In the genomic region with DNA sequence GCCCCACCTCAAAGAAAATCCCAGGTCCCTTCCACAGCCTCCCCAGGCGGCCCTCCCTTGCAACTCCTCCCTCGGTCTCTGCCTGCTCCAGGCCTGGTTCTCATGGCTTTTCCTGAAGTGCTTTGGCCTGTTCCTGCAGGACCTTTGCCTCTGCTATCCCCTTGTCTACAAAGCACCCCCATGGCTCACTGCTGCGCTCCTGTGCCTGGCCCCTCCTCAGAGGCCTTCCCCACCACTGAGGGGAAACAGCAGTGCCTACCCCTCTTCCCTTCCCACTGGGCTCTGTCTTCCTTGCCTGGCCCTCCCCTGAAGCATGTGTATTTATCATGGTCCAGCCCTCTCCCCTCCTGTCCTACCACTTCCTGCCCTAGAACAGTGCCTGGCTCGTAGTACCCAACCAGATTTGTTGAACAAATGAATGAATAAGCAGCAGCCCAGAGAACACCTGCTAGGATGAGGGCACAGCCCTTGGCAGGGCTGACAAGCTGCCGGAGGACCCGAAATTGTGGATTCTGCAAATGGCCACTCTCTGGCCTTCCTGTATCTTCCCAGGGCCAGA, we compare ENCODE assay signal across 31 cellular contexts.
DNase-seq lines count a peak whose midpoint lies in the region; ATAC-seq, FAIRE-seq and TF ChIP-seq lines count a peak whose summit lies in the region.
"Had no signal": no experiment of that assay in that cellular context is flagged by ENCODE, and none has a peak within 500 bp of the region (broad histone marks: within the 10 kb centered on the region; RNA-seq: fewer than 3 reads in every experiment).

No MANE protein-coding gene starts in this region.

- H3K27me3 ChIP-seq in mesenchymal stem cell (ENCODE audit: control insufficient read depth in 1 of 2, insufficient read depth in 1 of 2, low read length in 2 of 2), result no peaks in the 10 kb centered on the region
- H3K27me3 ChIP-seq: hepatocyte, stomach had no signal

- H2BK5ac ChIP-seq in mesenchymal stem cell (ENCODE audit: low read depth, low read length, poor library complexity, severe bottlenecking), result no peak overlapping the region

- CTCF ChIA-PET in activated naive CD4-positive, alpha-beta T cell treated with anti-CD3 and anti-CD28 coated beads for 36 hours (lab: Charles Lee), result no interaction called here
- CTCF ChIA-PET in activated CD4-positive, alpha-beta T cell treated with anti-CD3 and anti-CD28 coated beads for 36 hours (lab: Charles Lee), result no interaction called here

- no peak for TF ChIP-seq CTCF in brain (conservative IDR thresholded peaks at IDR 0.05)

- peaks cover 7% of the 10 kb centered on the region for H3K4me1 Mint-ChIP-seq in activated naive CD4-positive, alpha-beta T cell treated with anti-CD3 and anti-CD28 coated beads for 36 hours (ENCODE audit: low read depth)
- H3K4me1 Mint-ChIP-seq in brain, result peaks cover 70% of the 10 kb centered on the region
- peaks cover 4% of the 10 kb centered on the region for H3K4me1 Mint-ChIP-seq in activated CD4-positive, alpha-beta T cell treated with anti-CD3 and anti-CD28 coated beads for 36 hours

- no peak for TF ChIP-seq POLR2A in H54 (IDR thresholded peaks at IDR 0.05; ENCODE audit: low read depth, low read length)

- H3K27ac Mint-ChIP-seq in activated naive CD4-positive, alpha-beta T cell treated with anti-CD3 and anti-CD28 coated beads, Interleukin-2, amount 50 U/mL, for 72 hours, result peak overlapping the region; percentile 30 to 63
- H3K27ac Mint-ChIP-seq in activated naive CD4-positive, alpha-beta T cell treated with anti-CD3 and anti-CD28 coated beads for 36 hours, result no peak overlapping the region
- H3K27ac Mint-ChIP-seq in brain, result peak overlapping the region; percentile 75 to 96 (median 87)
- no peak overlapping the region for H3K27ac Mint-ChIP-seq in activated CD4-positive, alpha-beta T cell treated with anti-CD3 and anti-CD28 coated beads for 36 hours
- H3K27ac Mint-ChIP-seq: activated CD8-positive, alpha-beta memory T cell treated with anti-CD3 and anti-CD28 coated beads, Interleukin-2, amount 10 ng/mL, durations not matched to agents 7 days and 5 days; activated naive CD8-positive, alpha-beta T cell treated with anti-CD3 and anti-CD28 coated beads, Interleukin-2, amount 50 U/mL, for 24 hours had no signal

- no peak for ATAC-seq in activated naive CD4-positive, alpha-beta T cell treated with anti-CD3 and anti-CD28 coated beads, Interleukin-2, amount 50 U/mL, for 72 hours
- no peak for ATAC-seq in activated CD4-positive, alpha-beta T cell treated with anti-CD3 and anti-CD28 coated beads for 36 hours
- no peak for ATAC-seq in HG02852 (IDR thresholded peaks at IDR 0.05; ENCODE audit: unreplicated experiment)
- ATAC-seq: activated CD8-positive, alpha-beta memory T cell treated with anti-CD3 and anti-CD28 coated beads, Interleukin-2, amount 10 ng/mL, durations not matched to agents 7 days and 5 days; activated naive CD8-positive, alpha-beta T cell treated with anti-CD3 and anti-CD28 coated beads, Interleukin-2, amount 50 U/mL, for 24 hours; left ventricle myocardium superior had no signal

- H3K27ac ChIP-seq in mesenchymal stem cell (ENCODE audit: low read length, poor library complexity, severe bottlenecking), result peak overlapping the region; percentile 77
- H3K27ac ChIP-seq: GM23248, hepatocyte, stomach had no signal

- H3K18ac ChIP-seq in mesenchymal stem cell (ENCODE audit: low read depth in 1 of 2, low read length in 2 of 2), result no peak overlapping the region

- no peak overlapping the region for H3K4ac ChIP-seq in mesenchymal stem cell (ENCODE audit: low read depth in 1 of 2, low read length in 2 of 2)

- intact Hi-C loops in activated naive CD4-positive, alpha-beta T cell treated with anti-CD3 and anti-CD28 coated beads for 36 hours (cut with micrococcal nuclease), result no loop called here
- intact Hi-C loops in activated CD4-positive, alpha-beta T cell treated with anti-CD3 and anti-CD28 coated beads for 36 hours (cut with DNase I, micrococcal nuclease), result no loop called here

- peaks cover 2% of the 10 kb centered on the region for H3K9me3 ChIP-seq in mesenchymal stem cell (ENCODE audit: control insufficient read depth, low read length)
- H3K9me3 ChIP-seq: SK-N-SH, stomach had no signal

- H3K14ac ChIP-seq in mesenchymal stem cell (ENCODE audit: low read length in 2 of 2), result no peak overlapping the region

- no peak overlapping the region for H2AFZ ChIP-seq in mesenchymal stem cell (ENCODE audit: low read depth, low read length)
- H2AFZ ChIP-seq: GM23248, hepatocyte had no signal

- H3K9ac ChIP-seq in mesenchymal stem cell (ENCODE audit: low read length), result no peak overlapping the region
- H3K9ac ChIP-seq: GM23248, SK-N-SH had no signal

- no peak overlapping the region for H3K4me3 Mint-ChIP-seq in activated naive CD4-positive, alpha-beta T cell treated with anti-CD3 and anti-CD28 coated beads for 36 hours
- no peak overlapping the region for H3K4me3 Mint-ChIP-seq in brain
- H3K4me3 Mint-ChIP-seq in activated CD4-positive, alpha-beta T cell treated with anti-CD3 and anti-CD28 coated beads for 36 hours, result no peak overlapping the region
- H3K4me3 Mint-ChIP-seq: activated CD8-positive, alpha-beta memory T cell treated with anti-CD3 and anti-CD28 coated beads, Interleukin-2, amount 10 ng/mL, durations not matched to agents 7 days and 5 days; activated naive CD8-positive, alpha-beta T cell treated with anti-CD3 and anti-CD28 coated beads, Interleukin-2, amount 50 U/mL, for 24 hours had no signal

- H3K4me1 ChIP-seq in mesenchymal stem cell (ENCODE audit: control insufficient read depth, insufficient read depth, low read depth, low read length), result peaks cover 51% of the 10 kb centered on the region

- POLR2A ChIA-PET in activated CD4-positive, alpha-beta T cell treated with anti-CD3 and anti-CD28 coated beads for 36 hours (lab: Charles Lee), result no interaction called here

- no peak overlapping the region for H2BK120ac ChIP-seq in mesenchymal stem cell (ENCODE audit: low read depth, low read length)

- no peak for DNase-seq in activated naive CD4-positive, alpha-beta T cell treated with anti-CD3 and anti-CD28 coated beads, Interleukin-2, amount 50 U/mL, for 72 hours (ENCODE audit: low spot score in 2 of 2)
- DNase-seq in activated naive CD4-positive, alpha-beta T cell treated with anti-CD3 and anti-CD28 coated beads for 36 hours, result no peak
- no peak for DNase-seq in mesenchymal stem cell
- no peak for DNase-seq in activated CD4-positive, alpha-beta T cell treated with anti-CD3 and anti-CD28 coated beads for 36 hours
- no peak for DNase-seq in H54 (ENCODE audit: insufficient read length, low spot score)
- no peak for DNase-seq in effector CD8-positive, alpha-beta T cell (lab: John Stamatoyannopoulos, UW)
- DNase-seq: activated CD4-positive, alpha-beta T cell treated with anti-CD3 and anti-CD28 coated beads for 48 hours; activated CD8-positive, alpha-beta memory T cell treated with anti-CD3 and anti-CD28 coated beads, Interleukin-2, amount 10 ng/mL, durations not matched to agents 7 days and 5 days; activated naive CD8-positive, alpha-beta T cell treated with anti-CD3 and anti-CD28 coated beads, Interleukin-2, amount 50 U/mL, for 24 hours; AML-193; cerebellar nuclear complex; DMS53; effector memory CD4-positive, alpha-beta T cell; foreskin melanocyte; GDM1; GM23248; left ventricle myocardium superior; NCI-H1105; NCI-H2029; NCI-H2227 treated with DMSO at 0.1 percent for 48 hours; NCI-H748 treated with DMSO at 0.1 percent for 48 hours; SK-N-SH; stimulated activated CD4-positive, alpha-beta T cell treated with anti-CD3 and anti-CD28 coated beads, Interleukin-15, amount 100 ng/mL, for 24 hours; T-helper 2 cell; trophoblast cell had no signal

- H2BK15ac ChIP-seq in mesenchymal stem cell (ENCODE audit: low read depth, poor library complexity, severe bottlenecking), result no peak overlapping the region

- H4K8ac ChIP-seq in mesenchymal stem cell (ENCODE audit: low read length), result no peak overlapping the region

- H4K91ac ChIP-seq in mesenchymal stem cell (ENCODE audit: low read length), result no peak overlapping the region

- peaks cover 22 to 23% of the 10 kb centered on the region in 2 experiments for H3K36me3 ChIP-seq in mesenchymal stem cell (ENCODE audit: control insufficient read depth in 1 of 2, insufficient read depth in 2 of 2, low read depth in 1 of 2, low read length in 2 of 2)

- H3K4me2 ChIP-seq in mesenchymal stem cell (ENCODE audit: low read length, poor library complexity, severe bottlenecking), result no peak overlapping the region
- H3K4me2 ChIP-seq: hepatocyte, SK-N-SH had no signal

- FAIRE-seq in H54 (lab: Jason Lieb, UNC), result no peak
- FAIRE-seq: A204.1 had no signal

- H3K27me3 Mint-ChIP-seq in activated naive CD4-positive, alpha-beta T cell treated with anti-CD3 and anti-CD28 coated beads for 36 hours (ENCODE audit: low read depth), result no peaks in the 10 kb centered on the region
- H3K27me3 Mint-ChIP-seq in brain, result peaks cover 3% of the 10 kb centered on the region
- no peaks in the 10 kb centered on the region for H3K27me3 Mint-ChIP-seq in activated CD4-positive, alpha-beta T cell treated with anti-CD3 and anti-CD28 coated beads for 36 hours
- H3K27me3 Mint-ChIP-seq: activated CD8-positive, alpha-beta memory T cell treated with anti-CD3 and anti-CD28 coated beads, Interleukin-2, amount 10 ng/mL, durations not matched to agents 7 days and 5 days; activated naive CD8-positive, alpha-beta T cell treated with anti-CD3 and anti-CD28 coated beads, Interleukin-2, amount 50 U/mL, for 24 hours; progenitor cell of endocrine pancreas had no signal

- no peaks in the 10 kb centered on the region for H3K79me1 ChIP-seq in mesenchymal stem cell (replicated peaks; ENCODE audit: low read length, poor library complexity, severe bottlenecking)

- no peaks in the 10 kb centered on the region for H3K9me3 Mint-ChIP-seq in activated naive CD4-positive, alpha-beta T cell treated with anti-CD3 and anti-CD28 coated beads, Interleukin-2, amount 50 U/mL, for 72 hours
- no peaks in the 10 kb centered on the region for H3K9me3 Mint-ChIP-seq in activated naive CD4-positive, alpha-beta T cell treated with anti-CD3 and anti-CD28 coated beads for 36 hours
- no peaks in the 10 kb centered on the region for H3K9me3 Mint-ChIP-seq in brain
- no peaks in the 10 kb centered on the region for H3K9me3 Mint-ChIP-seq in activated CD4-positive, alpha-beta T cell treated with anti-CD3 and anti-CD28 coated beads for 36 hours (ENCODE audit: low read depth)
- H3K9me3 Mint-ChIP-seq: activated naive CD8-positive, alpha-beta T cell treated with anti-CD3 and anti-CD28 coated beads, Interleukin-2, amount 50 U/mL, for 24 hours had no signal

- no peaks in the 10 kb centered on the region for H3K36me3 Mint-ChIP-seq in activated naive CD4-positive, alpha-beta T cell treated with anti-CD3 and anti-CD28 coated beads, Interleukin-2, amount 50 U/mL, for 72 hours
- peaks cover 9% of the 10 kb centered on the region for H3K36me3 Mint-ChIP-seq in activated naive CD4-positive, alpha-beta T cell treated with anti-CD3 and anti-CD28 coated beads for 36 hours (ENCODE audit: low read depth)
- peaks cover 21% of the 10 kb centered on the region for H3K36me3 Mint-ChIP-seq in brain
- H3K36me3 Mint-ChIP-seq in activated CD4-positive, alpha-beta T cell treated with anti-CD3 and anti-CD28 coated beads for 36 hours (ENCODE audit: low read depth), result no peaks in the 10 kb centered on the region

- H3K23ac ChIP-seq in mesenchymal stem cell (ENCODE audit: low read length in 2 of 2), result no peak overlapping the region

- no peak overlapping the region for H3K4me3 ChIP-seq in mesenchymal stem cell (ENCODE audit: insufficient read depth in 1 of 2, low read depth in 1 of 2, low read length in 2 of 2)
- H3K4me3 ChIP-seq: GM23248, hepatocyte, stomach had no signal

- no peak overlapping the region for H2BK12ac ChIP-seq in mesenchymal stem cell (ENCODE audit: low read length in 2 of 2)

- H2AK5ac ChIP-seq in mesenchymal stem cell (ENCODE audit: low read length, severe bottlenecking), result peak overlapping the region; percentile 28

- WGBS in mesenchymal stem cell, result 89% methylated on average over 6 of the region's 6 CpGs

Comparison
In these comparisons a context has a peak if more than half of its experiments do, and no peak if none do; other contexts are left out.
1. H3K27ac Mint-ChIP-seq: peak in activated naive CD4-positive, alpha-beta T cell treated with anti-CD3 and anti-CD28 coated beads, Interleukin-2, amount 50 U/mL, for 72 hours (2 of 2) and brain (5 of 5); none in activated naive CD4-positive, alpha-beta T cell treated with anti-CD3 and anti-CD28 coated beads for 36 hours (single experiment) and activated CD4-positive, alpha-beta T cell treated with anti-CD3 and anti-CD28 coated beads for 36 hours (single experiment).